Comparison of ENCODE assay signal across 8 cellular contexts in genomic region chrX:54044126-54044876, GRCh38. TPM values are rescaled to one million over a fixed set of nuclear protein-coding genes. Genes with fewer than 3 reads are reported as not detected.
DNase-seq lines count a peak whose midpoint lies in the region; ATAC-seq and TF ChIP-seq lines count a peak whose summit lies in the region.

PHF8 (minus strand) TSS chrX:54044473; CDS start chrX:54042728, 1,745 bp downstream.

- no peaks in the 10 kb centered on the region for H3K27me3 ChIP-seq in OCI-LY3 (ENCODE audit: low read depth, low read length)

- peaks cover 10% of the 10 kb centered on the region for H3K4me1 ChIP-seq in OCI-LY3 (ENCODE audit: low read length)

- peak within 1 kb of the TSS; percentile 97 for H3K4me2 ChIP-seq in OCI-LY3 (ENCODE audit: low read length)

- H2AFZ ChIP-seq in OCI-LY3 (ENCODE audit: low read depth, low read length), result peak within 1 kb of the TSS; percentile 92

- H3K4me1 Mint-ChIP-seq in Calu3 (ENCODE audit: low read depth, unreplicated experiment), result peaks cover 24% of the 10 kb centered on the region

- H3K27ac Mint-ChIP-seq in Calu3 (ENCODE audit: unreplicated experiment), result peak within 1 kb of the TSS; percentile 94

- H3K4me3 Mint-ChIP-seq in Calu3 (ENCODE audit: low read depth, unreplicated experiment), result peak within 1 kb of the TSS; percentile 93

- peak within 1 kb of the TSS; percentile 98 for H3K9ac ChIP-seq in OCI-LY3 (ENCODE audit: low read length)

- peak within 1 kb of the TSS; percentile 93 for H3K27ac ChIP-seq in OCI-LY3 (ENCODE audit: low read length)

- TF ChIP-seq CTCF in Calu3 (IDR thresholded peaks at IDR 0.05; ENCODE audit: unreplicated experiment) (no peak), OCI-LY3 (IDR thresholded peaks at IDR 0.05; ENCODE audit: low read depth, low read length) (no peak)

- no peaks in the 10 kb centered on the region for H4K20me1 ChIP-seq in OCI-LY3 (ENCODE audit: insufficient read depth, low read length)

- DNase-seq in Calu3 (peak; percentile 97), HuH-7.5 (ENCODE audit: low spot score) (peak; percentile 45), mesenteric fat pad (ENCODE audit: low spot score) (peak; percentile 97)
- peak; percentile 96 for DNase-seq in activated CD8-positive, alpha-beta memory T cell treated with anti-CD3 and anti-CD28 coated beads, Interleukin-2, amount 50 U/mL, for 48 hours
- peak; percentile 88 for DNase-seq in stimulated activated CD8-positive, alpha-beta memory T cell treated with anti-CD3 and anti-CD28 coated beads, Interleukin-15, amount 100 ng/mL, for 1 hour (ENCODE audit: low read depth)

- peaks cover 18% of the 10 kb centered on the region for H3K79me2 ChIP-seq in OCI-LY3 (ENCODE audit: low read length)

- intact Hi-C loops in Calu3 (cut with micrococcal nuclease; ENCODE audit: unreplicated experiment), result loop anchor here (5.0 to 10.0 kb wide), 2 partner anchors 138 to 390 kb away; partner anchors contain the start of gene FAM120C

- peaks cover 11% of the 10 kb centered on the region for H3K36me3 ChIP-seq in OCI-LY3 (replicated peaks; ENCODE audit: low read depth, low read length)

- H3K9me3 ChIP-seq in OCI-LY3 (ENCODE audit: insufficient read depth, low read length), result no peaks in the 10 kb centered on the region

- no peaks in the 10 kb centered on the region for H3K9me3 Mint-ChIP-seq in Calu3 (ENCODE audit: low read depth, unreplicated experiment)

- in situ Hi-C loops in endometrial microvascular endothelial cells (cut with HindIII; ENCODE audit: inconsistent ontology term, low pct_unique_long_range_greater_than_20kb, low sequenced_read_pairs), result no loop called here

- peak; percentile 88 for ATAC-seq in GM21528 (IDR thresholded peaks at IDR 0.05; ENCODE audit: low FRiP score, unreplicated experiment)

- H3K27me3 Mint-ChIP-seq in Calu3 (ENCODE audit: unreplicated experiment), result no peaks in the 10 kb centered on the region

- CTCF ChIA-PET in Calu3 (lab: Charles Lee), result interaction anchor here (0.9 to 1.1 kb wide), 2 partner anchors 595 to 621 kb away, joined by 3 read pairs; partner anchors contain the start of gene RIBC1

- BruUV-seq in Calu3 (replicated peaks; lab: Mats Ljungman, UMichigan), result no TSS peak

- peak within 1 kb of the TSS; percentile 98 for H3K4me3 ChIP-seq in OCI-LY3 (ENCODE audit: low read length)

- H3K36me3 Mint-ChIP-seq in Calu3 (ENCODE audit: insufficient read depth, unreplicated experiment), result peaks cover 36% of the 10 kb centered on the region

RNA-seq across cellular contexts. Expression of gene PHF8, which starts in this region (rescaled TPM):
- total RNA-seq in Calu3 (2022), result 32.3 and 36.1 TPM in 2 replicates
- total RNA-seq in endometrial microvascular endothelial cells (ENCODE audit: inconsistent ontology term), result 11.5 TPM
- 30.1 TPM for total RNA-seq in mesenteric fat pad

Comparison
In these comparisons a context has a peak if more than half of its experiments do, and no peak if none do; other contexts are left out.
1. Peak in every context shown above with its lines: DNase-seq, ATAC-seq, H3K4me3 ChIP-seq and H3K27ac ChIP-seq.
2. DNase-seq: peak in every context shown above with its lines; median percentile 97 in Calu3; 97 in mesenteric fat pad; 96 in activated CD8-positive, alpha-beta memory T cell treated with anti-CD3 and anti-CD28 coated beads, Interleukin-2, amount 50 U/mL, for 48 hours; 88 in stimulated activated CD8-positive, alpha-beta memory T cell treated with anti-CD3 and anti-CD28 coated beads, Interleukin-15, amount 100 ng/mL, for 1 hour; 45 in HuH-7.5.